Comparison of ENCODE assay signal across 8 cellular contexts in genomic region chr2:96470636-96471035, GRCh38. TPM values are rescaled to one million over a fixed set of nuclear protein-coding genes. Genes with fewer than 3 reads are reported as not detected.
DNase-seq lines count a peak whose midpoint lies in the region; ATAC-seq and TF ChIP-seq lines count a peak whose summit lies in the region.

No MANE protein-coding gene starts in this region.

- no peaks in the 10 kb centered on the region for H3K9me3 Mint-ChIP-seq in T-helper 2 cell treated with Interferon-gamma antibody and Interleukin-4, amounts not matched to agents 5 μg/mL and 100 μg/mL, for 36 hours

- H3K4me3 ChIP-seq in body of pancreas: no peak overlapping the region

- peaks cover 23% of the 10 kb centered on the region for H3K4me1 ChIP-seq in body of pancreas

- H3K27ac ChIP-seq in body of pancreas: peak overlapping the region; percentile 50 to 89 (median 79)

- DNase-seq in EH (ENCODE audit: low read depth) (peak; percentile 14), body of pancreas (peak; percentile 72 to 80 (median 74)), kidney tubule cell (ENCODE audit: low spot score) (peak; percentile 63), KBM-7 (no peak), COLO829 (ENCODE audit: low spot score) (no peak)
- peak; percentile 37 for DNase-seq in T-helper 2 cell treated with Interferon-gamma antibody and Interleukin-4, amounts not matched to agents 5 μg/mL and 100 μg/mL, for 36 hours (ENCODE audit: low spot score)
- DNase-seq in stimulated activated CD4-positive, alpha-beta T cell treated with anti-CD3 and anti-CD28 coated beads, Interleukin-2, amount 100 ng/mL, for 4 hours (ENCODE audit: low read depth): peak; percentile 22

- peak; percentile 86 for ATAC-seq in body of pancreas
- ATAC-seq in HG03469 (IDR thresholded peaks at IDR 0.05; ENCODE audit: unreplicated experiment): no peak

- in situ Hi-C loops in KBM-7 (cut with MboI; ENCODE audit: low pct_unique_long_range_greater_than_20kb, low sequenced_read_pairs): no loop called here

- no peaks in the 10 kb centered on the region for H3K9me3 ChIP-seq in body of pancreas

- no peaks in the 10 kb centered on the region for H3K36me3 ChIP-seq in body of pancreas (replicated peaks in 1 of 2; ENCODE audit: insufficient read depth in 1 of 2, low read depth in 2 of 2)

- peak in 1 of 3 donors; percentile 27 for TF ChIP-seq POLR2A in body of pancreas (IDR thresholded peaks at IDR 0.05)

- peak; percentile 55 to 72 (median 64) for TF ChIP-seq CTCF in body of pancreas (IDR thresholded peaks at IDR 0.05)

- H3K4me1 Mint-ChIP-seq in T-helper 2 cell treated with Interferon-gamma antibody and Interleukin-4, amounts not matched to agents 5 μg/mL and 100 μg/mL, for 36 hours (ENCODE audit: low read depth): peaks cover 4% of the 10 kb centered on the region

- WGBS in body of pancreas, 2 donors: 12 to 27% methylated on average over 9 to 22 of the region's 25 CpGs

- peaks cover 9% of the 10 kb centered on the region for H3K27me3 Mint-ChIP-seq in T-helper 2 cell treated with Interferon-gamma antibody and Interleukin-4, amounts not matched to agents 5 μg/mL and 100 μg/mL, for 36 hours (ENCODE audit: low read depth)

- no peaks in the 10 kb centered on the region for H3K36me3 Mint-ChIP-seq in T-helper 2 cell treated with Interferon-gamma antibody and Interleukin-4, amounts not matched to agents 5 μg/mL and 100 μg/mL, for 36 hours (ENCODE audit: low read depth)

- no peak overlapping the region for H3K27ac Mint-ChIP-seq in T-helper 2 cell treated with Interferon-gamma antibody and Interleukin-4, amounts not matched to agents 5 μg/mL and 100 μg/mL, for 36 hours

- no peaks in the 10 kb centered on the region for H3K27me3 ChIP-seq in body of pancreas

- no peak overlapping the region for H3K4me3 Mint-ChIP-seq in T-helper 2 cell treated with Interferon-gamma antibody and Interleukin-4, amounts not matched to agents 5 μg/mL and 100 μg/mL, for 36 hours

- intact Hi-C loops in body of pancreas (cut with DNase I): no loop called here

RNA-seq across cellular contexts. Expression of gene NEURL3, which starts 34.5 kb away (rescaled TPM):
- total RNA-seq in body of pancreas: 10 to 100 TPM; 40.7 to 71.2 TPM

Comparison
In these comparisons a context has a peak if more than half of its experiments do, and no peak if none do; other contexts are left out.
1. DNase-seq: peak in EH (single experiment), T-helper 2 cell treated with Interferon-gamma antibody and Interleukin-4, amounts not matched to agents 5 μg/mL and 100 μg/mL, for 36 hours (single experiment), body of pancreas (4 of 4), kidney tubule cell (single experiment) and stimulated activated CD4-positive, alpha-beta T cell treated with anti-CD3 and anti-CD28 coated beads, Interleukin-2, amount 100 ng/mL, for 4 hours (single experiment); none in KBM-7 (single experiment) and COLO829 (single experiment).